Comparison of ENCODE assay signal across 31 cellular contexts in the genomic region with DNA sequence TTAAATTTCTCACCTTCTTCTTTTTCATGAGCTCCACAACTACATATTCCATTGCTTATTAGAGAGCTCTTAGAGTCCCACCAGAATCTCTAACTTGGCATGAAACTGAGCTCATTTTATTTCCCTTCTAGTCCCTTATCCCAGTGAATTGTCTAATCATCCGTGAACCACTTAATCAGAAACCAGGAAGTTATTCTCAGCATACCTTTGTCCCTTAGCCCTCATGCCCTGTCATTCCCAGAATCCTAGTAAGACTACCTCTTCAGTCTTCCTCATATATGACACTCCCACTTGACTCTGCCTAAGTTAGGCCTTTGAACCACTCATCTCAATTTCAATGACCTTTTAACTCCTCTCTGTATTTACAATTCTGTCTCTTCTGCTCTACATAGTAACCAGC.
"Had no signal": no experiment of that assay in that cellular context is flagged by ENCODE, and none has a peak within 500 bp of the region (broad histone marks: within the 10 kb centered on the region; RNA-seq: fewer than 3 reads in every experiment).

No MANE protein-coding gene starts in this region.

- ATAC-seq: activated CD4-positive, alpha-beta T cell treated with anti-CD3 and anti-CD28 coated beads for 36 hours; activated CD4-positive, CD25-positive, alpha-beta regulatory T cell treated with anti-CD3 and anti-CD28 coated beads, Interleukin-2, amount 50 U/mL, for 24 hours; activated naive CD4-positive, alpha-beta T cell treated with anti-CD3 and anti-CD28 coated beads, Interleukin-2, amount 50 U/mL, for 72 hours; activated T-cell treated with anti-CD3 and anti-CD28 coated beads, Interleukin-2, amount 50 U/mL, for 4 hours; Panc1; WTC11 had no signal

- H3K4me3 ChIP-seq: adrenal gland, MG63, SJCRH30 had no signal

- FAIRE-seq: astrocyte, bronchial epithelial cell, TTC549 had no signal

- H3K27me3 ChIP-seq: adrenal gland, MG63, SJCRH30 had no signal

- H3K27ac ChIP-seq: adrenal gland, SJCRH30 had no signal

- DNase-seq: activated CD4-positive, alpha-beta T cell treated with anti-CD3 and anti-CD28 coated beads for 36 hours; activated CD4-positive, alpha-beta T cell treated with anti-CD3 and anti-CD28 coated beads, Interleukin-2, amount 10 ng/mL, durations not matched to agents 7 days and 5 days; activated CD4-positive, alpha-beta T cell treated with anti-CD3 and anti-CD28 coated beads, Interleukin-2, amount 50 U/mL, for 48 hours; activated CD8-positive, alpha-beta memory T cell treated with anti-CD3 and anti-CD28 coated beads, Interleukin-2, amount 50 U/mL, for 4 hours; activated gamma-delta T cell treated with Interleukin-2 at 50 U/mL for 16 hours; activated naive CD4-positive, alpha-beta T cell treated with anti-CD3 and anti-CD28 coated beads for 36 hours; activated T-cell treated with anti-CD3 and anti-CD28 coated beads for 4 hours; activated T-cell treated with anti-CD3 and anti-CD28 coated beads, Interleukin-2, amount 50 U/mL, for 4 hours; adrenal gland; caudate nucleus; Kasumi-1; MG63; NCI-H1048; NCI-H1105 treated with DMSO at 0.1 percent for 48 hours; NCI-H1436; NCI-H1694; NCI-H2029; NCI-H2171 treated with DMSO at 0.1 percent for 48 hours; NCI-H2227 treated with DMSO at 0.1 percent for 48 hours; NCI-H446; NCI-H524 treated with DMSO at 0.1 percent for 48 hours; SHP77; SJCRH30; SK-N-SH had no signal

- H3K9me3 ChIP-seq: adrenal gland, MG63, SJCRH30, SK-N-SH had no signal

- H3K9ac ChIP-seq: SK-N-SH had no signal

- H3K36me3 ChIP-seq: adrenal gland, MG63, SJCRH30 had no signal

- H3K4me2 ChIP-seq: SK-N-SH had no signal

- H3K4me1 ChIP-seq: adrenal gland, SJCRH30 had no signal
